In genomic region chr19:5264453-5264852, GRCh38 we compare ENCODE assay signal across 23 cellular contexts.
"Had no signal": no experiment of that assay in that cellular context is flagged by ENCODE, and none has a peak within 500 bp of the region (broad histone marks: within the 10 kb centered on the region; RNA-seq: fewer than 3 reads in every experiment).

No MANE protein-coding gene starts in this region.

- H3K27me3 Mint-ChIP-seq: activated CD4-positive, alpha-beta T cell treated with anti-CD3 and anti-CD28 coated beads, Interleukin-2, amount 10 ng/mL, durations not matched to agents 7 days and 5 days had no signal

- DNase-seq: activated CD4-positive, alpha-beta memory T cell treated with anti-CD3 and anti-CD28 coated beads for 36 hours; activated CD4-positive, alpha-beta T cell treated with anti-CD3 and anti-CD28 coated beads, Interleukin-2, amount 10 ng/mL, durations not matched to agents 7 days and 5 days; activated CD4-positive, CD25-positive, alpha-beta regulatory T cell; activated CD8-positive, alpha-beta memory T cell treated with anti-CD3 and anti-CD28 coated beads for 24 hours; activated effector memory CD4-positive, alpha-beta T cell treated with anti-CD3 and anti-CD28 coated beads, Interleukin-2, amount 50 U/mL, for 16 hours; activated naive CD4-positive, alpha-beta T cell treated with Interleukin-2 at 50 U/mL for 16 hours; activated T-cell treated with anti-CD3 and anti-CD28 coated beads, Interleukin-2, amount 50 U/mL, for 4 hours; amygdala; MG63; MV-4-11; NCI-H1092 treated with DMSO at 0.1 percent for 48 hours; NCI-H1417 treated with DMSO at 0.1 percent for 48 hours; NCI-H1694; NCI-H2029; NCI-H2107; NCI-H345; NCI-H510A; NCI-H526 treated with DMSO at 0.1 percent for 48 hours; NCI-H82; SK-N-SH; T-helper 1 cell had no signal

- H3K36me3 Mint-ChIP-seq: activated CD4-positive, alpha-beta memory T cell treated with anti-CD3 and anti-CD28 coated beads for 36 hours; activated naive CD4-positive, alpha-beta T cell treated with anti-CD3 and anti-CD28 coated beads, Interleukin-2, amount 50 U/mL, for 72 hours had no signal

- H3K4me2 ChIP-seq: SK-N-SH had no signal

- ATAC-seq: activated naive CD4-positive, alpha-beta T cell treated with anti-CD3 and anti-CD28 coated beads, Interleukin-2, amount 50 U/mL, for 72 hours; activated T-cell treated with anti-CD3 and anti-CD28 coated beads, Interleukin-2, amount 50 U/mL, for 4 hours had no signal

- H3K9me3 Mint-ChIP-seq: activated CD4-positive, alpha-beta memory T cell treated with anti-CD3 and anti-CD28 coated beads for 36 hours; activated CD4-positive, alpha-beta T cell treated with anti-CD3 and anti-CD28 coated beads, Interleukin-2, amount 10 ng/mL, durations not matched to agents 7 days and 5 days; activated naive CD4-positive, alpha-beta T cell treated with anti-CD3 and anti-CD28 coated beads, Interleukin-2, amount 50 U/mL, for 72 hours; activated T-cell treated with anti-CD3 and anti-CD28 coated beads, Interleukin-2, amount 50 U/mL, for 4 hours had no signal

- H3K4me1 Mint-ChIP-seq: activated CD4-positive, alpha-beta T cell treated with anti-CD3 and anti-CD28 coated beads, Interleukin-2, amount 10 ng/mL, durations not matched to agents 7 days and 5 days had no signal

- H3K9me3 ChIP-seq: MG63, SK-N-SH had no signal

- H3K4me3 ChIP-seq: MG63 had no signal

- H3K27ac Mint-ChIP-seq: activated CD4-positive, alpha-beta memory T cell treated with anti-CD3 and anti-CD28 coated beads for 36 hours; activated CD4-positive, alpha-beta T cell treated with anti-CD3 and anti-CD28 coated beads, Interleukin-2, amount 10 ng/mL, durations not matched to agents 7 days and 5 days; activated naive CD4-positive, alpha-beta T cell treated with anti-CD3 and anti-CD28 coated beads, Interleukin-2, amount 50 U/mL, for 72 hours had no signal

- H3K36me3 ChIP-seq: MG63 had no signal

- H3K27me3 ChIP-seq: MG63 had no signal

- H3K4me3 Mint-ChIP-seq: activated CD4-positive, alpha-beta memory T cell treated with anti-CD3 and anti-CD28 coated beads for 36 hours; activated CD4-positive, alpha-beta T cell treated with anti-CD3 and anti-CD28 coated beads, Interleukin-2, amount 10 ng/mL, durations not matched to agents 7 days and 5 days; activated T-cell treated with anti-CD3 and anti-CD28 coated beads, Interleukin-2, amount 50 U/mL, for 4 hours had no signal

- H3K9ac ChIP-seq: SK-N-SH had no signal

- H3K27ac ChIP-seq: VCaP had no signal
